ENCODE assay signal across 8 cellular contexts in genomic region chr22:21629262-21630149, GRCh38. TPM values are rescaled to one million over a fixed set of nuclear protein-coding genes. Genes with fewer than 3 reads are reported as not detected.
DNase-seq lines count a peak whose midpoint lies in the region; ATAC-seq and TF ChIP-seq lines count a peak whose summit lies in the region.

YDJC (minus strand) TSS chr22:21630022; CDS start chr22:21630014, 8 bp downstream.

- H3K4me3 Mint-ChIP-seq in activated naive CD4-positive, alpha-beta T cell treated with anti-CD3 and anti-CD28 coated beads, Interleukin-2, amount 10 ng/mL, durations not matched to agents 7 days and 5 days, result peak within 1 kb of the TSS; percentile 86

- peaks cover 35% of the 10 kb centered on the region for H3K4me1 Mint-ChIP-seq in activated naive CD4-positive, alpha-beta T cell treated with anti-CD3 and anti-CD28 coated beads, Interleukin-2, amount 10 ng/mL, durations not matched to agents 7 days and 5 days

- H3K36me3 Mint-ChIP-seq in activated naive CD4-positive, alpha-beta T cell treated with anti-CD3 and anti-CD28 coated beads, Interleukin-2, amount 10 ng/mL, durations not matched to agents 7 days and 5 days, result peaks cover 21% of the 10 kb centered on the region

- TF ChIP-seq CTCF in GM10266 (IDR thresholded peaks at IDR 0.05; ENCODE audit: control insufficient read depth, insufficient read depth, low read depth, missing control alignments) (peak; percentile 77), omental fat pad (IDR thresholded peaks at IDR 0.05) (peak in 1 of 3 donors; percentile 53)

- no peaks in the 10 kb centered on the region for H3K9me3 Mint-ChIP-seq in activated naive CD4-positive, alpha-beta T cell treated with anti-CD3 and anti-CD28 coated beads, Interleukin-2, amount 10 ng/mL, durations not matched to agents 7 days and 5 days

- H3K27ac ChIP-seq in SK-N-MC (peak within 1 kb of the TSS; percentile 16; the same call in 1 of the 2 replicates), temporal lobe (ENCODE audit: low read depth, low read length) (peak within 1 kb of the TSS; percentile 34)

- 0 out of 2 replicates have a peak, but pooled peaks cover 4% of the 10 kb centered on the region for H3K36me3 ChIP-seq in SK-N-MC (ENCODE audit: insufficient read depth, low read length)

- DNase-seq in GM10266 (ENCODE audit: extremely low spot score), result peak; percentile 97
- peak; percentile 85 for DNase-seq in NCI-H1048 (lab: John Stamatoyannopoulos, UW)
- no peak for DNase-seq in SK-N-MC (ENCODE audit: low read depth, low spot score)
- peak; percentile 96 for DNase-seq in activated naive CD4-positive, alpha-beta T cell treated with anti-CD3 and anti-CD28 coated beads, Interleukin-2, amount 10 ng/mL, durations not matched to agents 7 days and 5 days
- DNase-seq in globus pallidus (ENCODE audit: low spot score), result peak; percentile 87
- peak; percentile 83 for DNase-seq in omental fat pad (ENCODE audit: low spot score)

- H3K27ac Mint-ChIP-seq in activated naive CD4-positive, alpha-beta T cell treated with anti-CD3 and anti-CD28 coated beads, Interleukin-2, amount 10 ng/mL, durations not matched to agents 7 days and 5 days, result peak within 1 kb of the TSS; percentile 94

- H3K27me3 Mint-ChIP-seq in activated naive CD4-positive, alpha-beta T cell treated with anti-CD3 and anti-CD28 coated beads, Interleukin-2, amount 10 ng/mL, durations not matched to agents 7 days and 5 days, result peaks cover 3% of the 10 kb centered on the region

- ATAC-seq in HG02588 (IDR thresholded peaks at IDR 0.05; ENCODE audit: unreplicated experiment) (peak; percentile 70), omental fat pad (ENCODE audit: low FRiP score) (peak; percentile 93)

- peak within 1 kb of the TSS; percentile 81 for H3K4me3 ChIP-seq in SK-N-MC

- CTCF ChIA-PET in activated naive CD4-positive, alpha-beta T cell treated with anti-CD3 and anti-CD28 coated beads, Interleukin-2, amount 10 ng/mL, durations not matched to agents 7 days and 5 days (lab: Charles Lee), result interaction anchor here (0.8 to 4.4 kb wide), 14 partner anchors 8 to 61 kb away, joined by 3 to 104 read pairs (median 6); partner anchors contain the start of gene SDF2L1

- H3K9me3 ChIP-seq in SK-N-MC (ENCODE audit: low read depth, low read length), result no peaks in the 10 kb centered on the region

- H3K9ac ChIP-seq in SK-N-MC (ENCODE audit: insufficient read length), result peak within 1 kb of the TSS; percentile 80

RNA-seq across cellular contexts. Expression of gene YDJC, which starts in this region (rescaled TPM):
- total RNA-seq in omental fat pad (10 to 100 TPM; 14.3 to 33.3 (median 17.1) TPM), temporal lobe (3.9 TPM)
